In the genomic region with DNA sequence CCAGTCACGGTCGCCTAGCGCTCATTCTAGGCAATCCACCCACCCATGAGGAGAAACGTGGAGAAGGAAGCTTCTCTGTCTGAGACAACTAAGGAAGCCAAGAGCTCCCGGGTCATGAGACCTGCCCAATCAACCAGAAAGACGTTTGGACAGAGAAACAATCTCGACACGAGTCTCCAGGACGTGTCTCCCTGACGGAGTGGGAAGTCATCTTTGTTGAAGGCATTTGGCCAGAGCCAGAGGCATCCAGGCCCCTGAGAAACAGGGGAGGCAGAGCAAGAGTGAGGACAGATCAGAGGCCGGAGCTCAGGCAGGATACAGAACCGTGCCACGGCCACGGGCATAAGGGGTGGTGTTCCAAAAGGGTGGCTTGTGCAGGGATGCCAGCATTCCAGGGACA, we compare ENCODE assay signal across 30 cellular contexts.
"Had no signal": no experiment of that assay in that cellular context is flagged by ENCODE, and none has a peak within 500 bp of the region (broad histone marks: within the 10 kb centered on the region; RNA-seq: fewer than 3 reads in every experiment).

No MANE protein-coding gene starts in this region.

- H3K27ac Mint-ChIP-seq: activated CD4-positive, alpha-beta T cell treated with anti-CD3 and anti-CD28 coated beads, Interleukin-2, amount 10 ng/mL, durations not matched to agents 7 days and 5 days; activated CD8-positive, alpha-beta T cell treated with anti-CD3 and anti-CD28 coated beads for 36 hours; activated naive CD4-positive, alpha-beta T cell treated with anti-CD3 and anti-CD28 coated beads for 36 hours; activated naive CD8-positive, alpha-beta T cell treated with anti-CD3 and anti-CD28 coated beads for 36 hours; activated T-helper 1 cell treated with anti-CD3 and anti-CD28 coated beads, Interleukin-12 subunit alpha, Interleukin-12 subunit beta, Interleukin-2, Interleukin-4 antibody, amounts not matched to agents 30 ng/mL and 10 ng/mL and 1 ng/mL, durations not matched to agents 14 hours and 24 hours and 36 hours; immature natural killer cell; naive thymus-derived CD4-positive, alpha-beta T cell; progenitor cell of endocrine pancreas; T-helper 1 cell treated with Interleukin-12 subunit alpha and Interleukin-12 subunit beta and Interleukin-4 antibody, amounts not matched to agents 30 μg/mL and 1 μg/mL, for 36 hours; WTC11 had no signal

- H3K27me3 Mint-ChIP-seq: activated CD4-positive, alpha-beta T cell treated with anti-CD3 and anti-CD28 coated beads, Interleukin-2, amount 10 ng/mL, durations not matched to agents 7 days and 5 days; activated CD8-positive, alpha-beta T cell treated with anti-CD3 and anti-CD28 coated beads for 36 hours; activated naive CD8-positive, alpha-beta T cell treated with anti-CD3 and anti-CD28 coated beads for 36 hours; naive thymus-derived CD4-positive, alpha-beta T cell; progenitor cell of endocrine pancreas had no signal

- DNase-seq: activated CD4-positive, alpha-beta T cell treated with anti-CD3 and anti-CD28 coated beads for 1 hour; activated CD4-positive, alpha-beta T cell treated with anti-CD3 and anti-CD28 coated beads, Interleukin-2, amount 10 ng/mL, durations not matched to agents 7 days and 5 days; activated CD8-positive, alpha-beta T cell treated with anti-CD3 and anti-CD28 coated beads for 36 hours; activated effector memory CD4-positive, alpha-beta T cell treated with anti-CD3 and anti-CD28 coated beads, Interleukin-2, amount 50 U/mL, for 16 hours; activated naive CD4-positive, alpha-beta T cell treated with anti-CD3 and anti-CD28 coated beads for 36 hours; activated naive CD8-positive, alpha-beta T cell treated with anti-CD3 and anti-CD28 coated beads for 36 hours; activated T-cell treated with anti-CD3 and anti-CD28 coated beads for 4 hours; body of pancreas; foreskin keratinocyte; hypothalamus; immature natural killer cell; kidney glomerular epithelial cell; naive thymus-derived CD4-positive, alpha-beta T cell; ovary; SK-N-SH; stimulated activated CD4-positive, alpha-beta T cell treated with anti-CD3 and anti-CD28 coated beads, Interleukin-15, amount 100 ng/mL, for 24 hours; stimulated activated CD4-positive, alpha-beta T cell treated with anti-CD3 and anti-CD28 coated beads, Interleukin-2, amount 100 ng/mL, for 24 hours; stimulated activated naive CD4-positive, alpha-beta T cell treated with Interleukin-2 at 50 U/mL for 16 hours; SW 1271; T1000 had no signal

- H3K4me1 Mint-ChIP-seq: activated CD4-positive, alpha-beta T cell treated with anti-CD3 and anti-CD28 coated beads, Interleukin-2, amount 10 ng/mL, durations not matched to agents 7 days and 5 days; activated naive CD8-positive, alpha-beta T cell treated with anti-CD3 and anti-CD28 coated beads for 36 hours; WTC11 had no signal

- H3K9ac ChIP-seq: SK-N-SH had no signal

- H3K9me3 ChIP-seq: adrenal gland, body of pancreas, heart left ventricle, ovary, SK-N-SH, uterus had no signal

- H3K4me1 ChIP-seq: adrenal gland, body of pancreas, foreskin keratinocyte, heart left ventricle, tibial nerve, uterus had no signal

- H3K36me3 ChIP-seq: adrenal gland, heart left ventricle, ovary, tibial nerve, uterus had no signal

- H3K36me3 Mint-ChIP-seq: activated naive CD8-positive, alpha-beta T cell treated with anti-CD3 and anti-CD28 coated beads for 36 hours had no signal

- H3K4me3 ChIP-seq: adrenal gland, body of pancreas, heart left ventricle, lung, ovary, smooth muscle cell, tibial nerve, uterus had no signal

- H3K27me3 ChIP-seq: adrenal gland, body of pancreas, foreskin keratinocyte, heart left ventricle, ovary, tibial nerve, uterus had no signal

- H3K4me2 ChIP-seq: SK-N-SH, smooth muscle cell had no signal

- H3K27ac ChIP-seq: adrenal gland, body of pancreas, foreskin keratinocyte, heart left ventricle, ovary, tibial nerve, uterus had no signal

- H3K4me3 Mint-ChIP-seq: activated CD4-positive, alpha-beta T cell treated with anti-CD3 and anti-CD28 coated beads, Interleukin-2, amount 10 ng/mL, durations not matched to agents 7 days and 5 days; activated CD8-positive, alpha-beta T cell treated with anti-CD3 and anti-CD28 coated beads for 36 hours; activated naive CD4-positive, alpha-beta T cell treated with anti-CD3 and anti-CD28 coated beads for 36 hours; activated naive CD8-positive, alpha-beta T cell treated with anti-CD3 and anti-CD28 coated beads for 36 hours; activated T-helper 1 cell treated with anti-CD3 and anti-CD28 coated beads, Interleukin-12 subunit alpha, Interleukin-12 subunit beta, Interleukin-2, Interleukin-4 antibody, amounts not matched to agents 30 ng/mL and 10 ng/mL and 1 ng/mL, durations not matched to agents 14 hours and 24 hours and 36 hours; immature natural killer cell; T-helper 1 cell treated with Interleukin-12 subunit alpha and Interleukin-12 subunit beta and Interleukin-4 antibody, amounts not matched to agents 30 μg/mL and 1 μg/mL, for 36 hours; WTC11 had no signal
